8 cellular contexts compared by ENCODE assay signal in the genomic region with DNA sequence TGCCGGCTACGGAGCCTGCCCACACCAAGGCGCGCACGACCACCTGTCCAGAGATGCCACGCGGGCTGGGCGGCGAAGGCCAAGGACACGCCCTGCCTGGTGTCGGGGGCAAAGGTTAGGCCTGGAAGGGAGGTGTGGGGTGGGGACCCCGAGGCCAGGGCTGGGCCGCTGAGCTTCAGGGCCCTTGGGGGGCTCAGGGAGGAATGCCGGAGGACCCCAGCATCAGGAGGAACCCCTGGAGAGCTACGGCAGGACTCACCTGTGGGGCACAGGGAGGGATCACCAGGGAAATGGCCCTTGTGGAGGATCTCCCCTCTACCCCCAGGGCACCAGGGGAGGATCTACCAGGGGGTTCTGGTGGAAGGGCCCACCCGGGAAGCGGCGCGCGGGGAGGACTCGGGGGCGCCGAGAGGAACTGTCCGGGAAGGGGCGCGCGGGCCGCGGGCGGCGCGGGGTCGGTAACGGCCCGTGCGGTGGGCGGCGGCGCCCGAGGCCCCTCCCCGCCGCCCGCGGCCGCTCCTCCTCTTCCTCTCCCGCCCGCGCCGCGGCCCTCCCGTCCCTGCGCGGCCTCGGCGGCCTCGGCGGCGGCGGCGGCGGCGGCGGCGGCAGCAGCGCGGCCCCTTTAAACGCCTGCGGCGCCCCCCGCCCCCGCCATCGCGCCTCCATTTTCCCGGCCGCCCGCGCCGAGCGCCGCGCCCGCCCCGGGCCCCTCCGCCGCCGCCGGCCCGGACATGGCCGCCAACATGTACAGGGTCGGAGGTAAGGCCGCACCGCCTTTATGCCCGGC. TPM values are rescaled to one million over a fixed set of nuclear protein-coding genes. Genes with fewer than 3 reads are reported as not detected.
A peak's percentile ranks its signal among the peaks of the same experiment; 100 is the strongest.
DNase-seq lines count a peak whose midpoint lies in the region; ATAC-seq, FAIRE-seq and TF ChIP-seq lines count a peak whose summit lies in the region.

Gene MTA1, plus strand, starts transcription at position 523 of the 787 bp plus-strand sequence. Its CDS starts 209 bp downstream, at position 732.

- no peaks in the 10 kb centered on the region for H3K9me2 ChIP-seq in GM23338 (ENCODE audit: insufficient read depth)

- TF ChIP-seq CTCF in D721Med (IDR thresholded peaks at IDR 0.05; ENCODE audit: insufficient read depth, missing control alignments) (no peak), GM23338 (conservative IDR thresholded peaks at IDR 0.05; ENCODE audit: low read depth in 2 of 2) (no peak), foreskin fibroblast (IDR thresholded peaks at IDR 0.05; ENCODE audit: low read depth, low read length) (no peak)

- H3F3A ChIP-seq in GM23338 (replicated peaks; ENCODE audit: low read depth) = 0 out of 2 replicates have a peak, but pooled peaks cover 3% of the 10 kb centered on the region

- H3K27me3 Mint-ChIP-seq in GM23338 (ENCODE audit: insufficient read depth, low read depth, poor library complexity) = peaks cover 27% of the 10 kb centered on the region
- no peaks in the 10 kb centered on the region for H3K27me3 Mint-ChIP-seq in activated T-helper 2 cell treated with anti-CD3 and anti-CD28 coated beads, Interferon-gamma antibody, Interleukin-2, Interleukin-4, amounts not matched to agents 10 μg/mL and 5 μg/mL and 100 μg/mL, durations not matched to agents 14 hours and 24 hours and 36 hours (ENCODE audit: low read depth)

- H3K4me3 ChIP-seq in GM23338 (peak within 1 kb of the TSS; percentile 86), foreskin fibroblast (ENCODE audit: low read depth in 1 of 2, low read length in 2 of 2) (peak within 1 kb of the TSS; percentile 77 to 79), neuron (ENCODE audit: low read length) (peak within 1 kb of the TSS; percentile 82)

- peak; percentile 24 for ATAC-seq in GM23338

- peaks cover 19% of the 10 kb centered on the region for H3K4me1 Mint-ChIP-seq in GM23338
- peaks cover 14% of the 10 kb centered on the region for H3K4me1 Mint-ChIP-seq in activated T-helper 2 cell treated with anti-CD3 and anti-CD28 coated beads, Interferon-gamma antibody, Interleukin-2, Interleukin-4, amounts not matched to agents 10 μg/mL and 5 μg/mL and 100 μg/mL, durations not matched to agents 14 hours and 24 hours and 36 hours (ENCODE audit: low read depth)

- H3K9me3 Mint-ChIP-seq in GM23338 = 0 out of 3 replicates have a peak, but pooled peaks cover 2% of the 10 kb centered on the region
- no peaks in the 10 kb centered on the region for H3K9me3 Mint-ChIP-seq in activated T-helper 2 cell treated with anti-CD3 and anti-CD28 coated beads, Interferon-gamma antibody, Interleukin-2, Interleukin-4, amounts not matched to agents 10 μg/mL and 5 μg/mL and 100 μg/mL, durations not matched to agents 14 hours and 24 hours and 36 hours

- H3K4me3 Mint-ChIP-seq in GM23338 = peak within 1 kb of the TSS; percentile 94
- H3K4me3 Mint-ChIP-seq in activated T-helper 2 cell treated with anti-CD3 and anti-CD28 coated beads, Interferon-gamma antibody, Interleukin-2, Interleukin-4, amounts not matched to agents 10 μg/mL and 5 μg/mL and 100 μg/mL, durations not matched to agents 14 hours and 24 hours and 36 hours (ENCODE audit: low read depth) = peak within 1 kb of the TSS; percentile 93

- H3K79me2 ChIP-seq in GM23338 (replicated peaks; ENCODE audit: insufficient read depth) = peaks cover 47% of the 10 kb centered on the region

- H3K27ac Mint-ChIP-seq in GM23338 = peak within 1 kb of the TSS; percentile 96
- H3K27ac Mint-ChIP-seq in activated T-helper 2 cell treated with anti-CD3 and anti-CD28 coated beads, Interferon-gamma antibody, Interleukin-2, Interleukin-4, amounts not matched to agents 10 μg/mL and 5 μg/mL and 100 μg/mL, durations not matched to agents 14 hours and 24 hours and 36 hours = peak within 1 kb of the TSS; percentile 93

- H3K36me3 ChIP-seq in GM23338 (ENCODE audit: insufficient read depth) = no peaks in the 10 kb centered on the region
- peaks cover 2% of the 10 kb centered on the region for H3K36me3 ChIP-seq in neuron (ENCODE audit: insufficient read depth, low read length)

- intact Hi-C loops in activated T-helper 2 cell treated with anti-CD3 and anti-CD28 coated beads, Interferon-gamma antibody, Interleukin-2, Interleukin-4, amounts not matched to agents 10 μg/mL and 5 μg/mL and 100 μg/mL, durations not matched to agents 14 hours and 24 hours and 36 hours (cut with micrococcal nuclease) = loop anchor here (5.0 kb wide), 1 partner anchor 68 kb away; the partner anchor contains the start of gene CRIP1

- H4K20me1 ChIP-seq in GM23338 (replicated peaks; ENCODE audit: insufficient read depth) = peaks cover 21% of the 10 kb centered on the region

- H3K27ac ChIP-seq in GM23338 (ENCODE audit: low read depth) = no peak within 1 kb of the TSS

- H3K9me3 ChIP-seq in neuron (ENCODE audit: low read length) = no peaks in the 10 kb centered on the region

- FAIRE-seq in D721Med (lab: Jason Lieb, UNC) = no peak
- no peak for FAIRE-seq in urothelium cell line (lab: Jason Lieb, UNC)

- DNase-seq in D721Med (ENCODE audit: insufficient read length, low spot score) (peak; percentile 74), GM23338 (ENCODE audit: low spot score) (peak; percentile 72), NOMO-1 treated with dmso at 0.1 percent for 144 hours (lab: John Stamatoyannopoulos, UW; ENCODE audit: unreplicated experiment) (peak; percentile 24), foreskin fibroblast (peak; percentile 24 to 73), urothelium cell line (ENCODE audit: low spot score) (peak; percentile 73), NCI-H2029 treated with DMSO at 0.1 percent for 48 hours (lab: John Stamatoyannopoulos, UW) (no peak)
- DNase-seq in activated T-helper 2 cell treated with anti-CD3 and anti-CD28 coated beads, Interferon-gamma antibody, Interleukin-2, Interleukin-4, amounts not matched to agents 10 μg/mL and 5 μg/mL and 100 μg/mL, durations not matched to agents 14 hours and 24 hours and 36 hours (ENCODE audit: low spot score) = peak; percentile 34

- H3K4me1 ChIP-seq in GM23338 (ENCODE audit: insufficient read depth) (peaks cover 22% of the 10 kb centered on the region), neuron (ENCODE audit: insufficient read depth, low read length) (peaks cover 26% of the 10 kb centered on the region)

- H2AFZ ChIP-seq in GM23338 = peak within 1 kb of the TSS; percentile 78
- peak within 1 kb of the TSS; percentile 74 for H2AFZ ChIP-seq in neuron (ENCODE audit: low read depth, low read length)

- H3K36me3 Mint-ChIP-seq in GM23338 (ENCODE audit: low read depth) = peaks cover 12% of the 10 kb centered on the region; the same call in 2 of the 3 replicates
- peaks cover 18% of the 10 kb centered on the region for H3K36me3 Mint-ChIP-seq in activated T-helper 2 cell treated with anti-CD3 and anti-CD28 coated beads, Interferon-gamma antibody, Interleukin-2, Interleukin-4, amounts not matched to agents 10 μg/mL and 5 μg/mL and 100 μg/mL, durations not matched to agents 14 hours and 24 hours and 36 hours (ENCODE audit: low read depth)

- H3K27me3 ChIP-seq in GM23338 (ENCODE audit: insufficient read depth) = peaks cover 2% of the 10 kb centered on the region; the same call in 1 of the 2 replicates
- no peaks in the 10 kb centered on the region for H3K27me3 ChIP-seq in neuron (ENCODE audit: insufficient read depth, low read length)

- peak within 1 kb of the TSS; percentile 92 for H3K4me2 ChIP-seq in GM23338

TF ChIP-seq in GM23338, 12 proteins besides CTCF, POLR2A, EP300 and RAD21:
- TF ChIP-seq ETS1 (IDR thresholded peaks at IDR 0.05) (no peak), STAT1 (IDR thresholded peaks at IDR 0.05; ENCODE audit: unreplicated experiment) (no peak), NANOG (IDR thresholded peaks at IDR 0.05; ENCODE audit: borderline replicate concordance) (no peak)

RNA-seq across cellular contexts. Expression of gene MTA1, which starts in this region (rescaled TPM):
- total RNA-seq in GM23338 (2014; rRNA removed; shearing (Covaris generic)) = 104 and 126 TPM in 2 replicates
- 53.3 and 63.2 TPM in 2 replicates for polyA plus RNA-seq in GM23338 (2016; fragmentation: Nextera tagmentation; extraction: Ambion mirVana)
- 170 and 172 TPM in 2 replicates for total RNA-seq in activated T-helper 2 cell treated with anti-CD3 and anti-CD28 coated beads, Interferon-gamma antibody, Interleukin-2, Interleukin-4, amounts not matched to agents 10 μg/mL and 5 μg/mL and 100 μg/mL, durations not matched to agents 14 hours and 24 hours and 36 hours
